ENCODE assay signal across 2 cellular contexts in the genomic region with DNA sequence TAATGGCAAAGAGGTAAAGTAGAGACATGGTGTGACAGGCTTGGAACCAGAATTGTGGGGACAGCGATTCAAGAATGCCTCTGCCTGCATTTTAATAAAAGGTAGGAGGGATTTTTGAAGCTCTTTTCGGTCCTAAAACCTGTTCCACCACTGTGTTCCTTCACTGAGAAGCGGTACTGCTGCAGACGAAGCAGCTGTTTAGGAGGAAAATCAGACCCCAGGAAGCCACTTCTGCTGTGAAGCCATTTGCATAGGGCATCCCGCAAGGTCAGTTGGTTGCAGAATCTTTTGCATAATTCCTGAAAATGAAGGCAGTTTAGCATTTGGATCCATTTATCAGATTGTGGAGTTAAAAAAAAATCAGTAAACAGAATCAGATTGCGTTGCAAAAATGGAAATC.
A peak's percentile ranks its signal among the peaks of the same experiment; 100 is the strongest.
TF ChIP-seq lines count a peak whose summit lies in the region.

No MANE protein-coding gene starts in this region.

TF ChIP-seq in GM23338, 12 proteins besides CTCF, POLR2A, EP300 and RAD21:
- TF ChIP-seq, protein P1, sequence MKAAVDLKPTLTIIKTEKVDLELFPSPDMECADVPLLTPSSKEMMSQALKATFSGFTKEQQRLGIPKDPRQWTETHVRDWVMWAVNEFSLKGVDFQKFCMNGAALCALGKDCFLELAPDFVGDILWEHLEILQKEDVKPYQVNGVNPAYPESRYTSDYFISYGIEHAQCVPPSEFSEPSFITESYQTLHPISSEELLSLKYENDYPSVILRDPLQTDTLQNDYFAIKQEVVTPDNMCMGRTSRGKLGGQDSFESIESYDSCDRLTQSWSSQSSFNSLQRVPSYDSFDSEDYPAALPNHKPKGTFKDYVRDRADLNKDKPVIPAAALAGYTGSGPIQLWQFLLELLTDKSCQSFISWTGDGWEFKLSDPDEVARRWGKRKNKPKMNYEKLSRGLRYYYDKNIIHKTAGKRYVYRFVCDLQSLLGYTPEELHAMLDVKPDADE (IDR thresholded peaks at IDR 0.05), result no peak
- TF ChIP-seq CREB1 (CRISPR knock-in tag; IDR thresholded peaks at IDR 0.05; ENCODE audit: low read depth) (no peak), EZH2phosphoT487 (IDR thresholded peaks at IDR 0.05; ENCODE audit: unreplicated experiment) (no peak), EZH2 (IDR thresholded peaks at IDR 0.05; ENCODE audit: low read depth, unreplicated experiment) (no peak), JUNB (IDR thresholded peaks at IDR 0.05; ENCODE audit: unreplicated experiment) (no peak)
- TF ChIP-seq, protein P2, sequence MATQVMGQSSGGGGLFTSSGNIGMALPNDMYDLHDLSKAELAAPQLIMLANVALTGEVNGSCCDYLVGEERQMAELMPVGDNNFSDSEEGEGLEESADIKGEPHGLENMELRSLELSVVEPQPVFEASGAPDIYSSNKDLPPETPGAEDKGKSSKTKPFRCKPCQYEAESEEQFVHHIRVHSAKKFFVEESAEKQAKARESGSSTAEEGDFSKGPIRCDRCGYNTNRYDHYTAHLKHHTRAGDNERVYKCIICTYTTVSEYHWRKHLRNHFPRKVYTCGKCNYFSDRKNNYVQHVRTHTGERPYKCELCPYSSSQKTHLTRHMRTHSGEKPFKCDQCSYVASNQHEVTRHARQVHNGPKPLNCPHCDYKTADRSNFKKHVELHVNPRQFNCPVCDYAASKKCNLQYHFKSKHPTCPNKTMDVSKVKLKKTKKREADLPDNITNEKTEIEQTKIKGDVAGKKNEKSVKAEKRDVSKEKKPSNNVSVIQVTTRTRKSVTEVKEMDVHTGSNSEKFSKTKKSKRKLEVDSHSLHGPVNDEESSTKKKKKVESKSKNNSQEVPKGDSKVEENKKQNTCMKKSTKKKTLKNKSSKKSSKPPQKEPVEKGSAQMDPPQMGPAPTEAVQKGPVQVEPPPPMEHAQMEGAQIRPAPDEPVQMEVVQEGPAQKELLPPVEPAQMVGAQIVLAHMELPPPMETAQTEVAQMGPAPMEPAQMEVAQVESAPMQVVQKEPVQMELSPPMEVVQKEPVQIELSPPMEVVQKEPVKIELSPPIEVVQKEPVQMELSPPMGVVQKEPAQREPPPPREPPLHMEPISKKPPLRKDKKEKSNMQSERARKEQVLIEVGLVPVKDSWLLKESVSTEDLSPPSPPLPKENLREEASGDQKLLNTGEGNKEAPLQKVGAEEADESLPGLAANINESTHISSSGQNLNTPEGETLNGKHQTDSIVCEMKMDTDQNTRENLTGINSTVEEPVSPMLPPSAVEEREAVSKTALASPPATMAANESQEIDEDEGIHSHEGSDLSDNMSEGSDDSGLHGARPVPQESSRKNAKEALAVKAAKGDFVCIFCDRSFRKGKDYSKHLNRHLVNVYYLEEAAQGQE (IDR thresholded peaks at IDR 0.05; ENCODE audit: unreplicated experiment), result no peak
- TF ChIP-seq, protein P3, sequence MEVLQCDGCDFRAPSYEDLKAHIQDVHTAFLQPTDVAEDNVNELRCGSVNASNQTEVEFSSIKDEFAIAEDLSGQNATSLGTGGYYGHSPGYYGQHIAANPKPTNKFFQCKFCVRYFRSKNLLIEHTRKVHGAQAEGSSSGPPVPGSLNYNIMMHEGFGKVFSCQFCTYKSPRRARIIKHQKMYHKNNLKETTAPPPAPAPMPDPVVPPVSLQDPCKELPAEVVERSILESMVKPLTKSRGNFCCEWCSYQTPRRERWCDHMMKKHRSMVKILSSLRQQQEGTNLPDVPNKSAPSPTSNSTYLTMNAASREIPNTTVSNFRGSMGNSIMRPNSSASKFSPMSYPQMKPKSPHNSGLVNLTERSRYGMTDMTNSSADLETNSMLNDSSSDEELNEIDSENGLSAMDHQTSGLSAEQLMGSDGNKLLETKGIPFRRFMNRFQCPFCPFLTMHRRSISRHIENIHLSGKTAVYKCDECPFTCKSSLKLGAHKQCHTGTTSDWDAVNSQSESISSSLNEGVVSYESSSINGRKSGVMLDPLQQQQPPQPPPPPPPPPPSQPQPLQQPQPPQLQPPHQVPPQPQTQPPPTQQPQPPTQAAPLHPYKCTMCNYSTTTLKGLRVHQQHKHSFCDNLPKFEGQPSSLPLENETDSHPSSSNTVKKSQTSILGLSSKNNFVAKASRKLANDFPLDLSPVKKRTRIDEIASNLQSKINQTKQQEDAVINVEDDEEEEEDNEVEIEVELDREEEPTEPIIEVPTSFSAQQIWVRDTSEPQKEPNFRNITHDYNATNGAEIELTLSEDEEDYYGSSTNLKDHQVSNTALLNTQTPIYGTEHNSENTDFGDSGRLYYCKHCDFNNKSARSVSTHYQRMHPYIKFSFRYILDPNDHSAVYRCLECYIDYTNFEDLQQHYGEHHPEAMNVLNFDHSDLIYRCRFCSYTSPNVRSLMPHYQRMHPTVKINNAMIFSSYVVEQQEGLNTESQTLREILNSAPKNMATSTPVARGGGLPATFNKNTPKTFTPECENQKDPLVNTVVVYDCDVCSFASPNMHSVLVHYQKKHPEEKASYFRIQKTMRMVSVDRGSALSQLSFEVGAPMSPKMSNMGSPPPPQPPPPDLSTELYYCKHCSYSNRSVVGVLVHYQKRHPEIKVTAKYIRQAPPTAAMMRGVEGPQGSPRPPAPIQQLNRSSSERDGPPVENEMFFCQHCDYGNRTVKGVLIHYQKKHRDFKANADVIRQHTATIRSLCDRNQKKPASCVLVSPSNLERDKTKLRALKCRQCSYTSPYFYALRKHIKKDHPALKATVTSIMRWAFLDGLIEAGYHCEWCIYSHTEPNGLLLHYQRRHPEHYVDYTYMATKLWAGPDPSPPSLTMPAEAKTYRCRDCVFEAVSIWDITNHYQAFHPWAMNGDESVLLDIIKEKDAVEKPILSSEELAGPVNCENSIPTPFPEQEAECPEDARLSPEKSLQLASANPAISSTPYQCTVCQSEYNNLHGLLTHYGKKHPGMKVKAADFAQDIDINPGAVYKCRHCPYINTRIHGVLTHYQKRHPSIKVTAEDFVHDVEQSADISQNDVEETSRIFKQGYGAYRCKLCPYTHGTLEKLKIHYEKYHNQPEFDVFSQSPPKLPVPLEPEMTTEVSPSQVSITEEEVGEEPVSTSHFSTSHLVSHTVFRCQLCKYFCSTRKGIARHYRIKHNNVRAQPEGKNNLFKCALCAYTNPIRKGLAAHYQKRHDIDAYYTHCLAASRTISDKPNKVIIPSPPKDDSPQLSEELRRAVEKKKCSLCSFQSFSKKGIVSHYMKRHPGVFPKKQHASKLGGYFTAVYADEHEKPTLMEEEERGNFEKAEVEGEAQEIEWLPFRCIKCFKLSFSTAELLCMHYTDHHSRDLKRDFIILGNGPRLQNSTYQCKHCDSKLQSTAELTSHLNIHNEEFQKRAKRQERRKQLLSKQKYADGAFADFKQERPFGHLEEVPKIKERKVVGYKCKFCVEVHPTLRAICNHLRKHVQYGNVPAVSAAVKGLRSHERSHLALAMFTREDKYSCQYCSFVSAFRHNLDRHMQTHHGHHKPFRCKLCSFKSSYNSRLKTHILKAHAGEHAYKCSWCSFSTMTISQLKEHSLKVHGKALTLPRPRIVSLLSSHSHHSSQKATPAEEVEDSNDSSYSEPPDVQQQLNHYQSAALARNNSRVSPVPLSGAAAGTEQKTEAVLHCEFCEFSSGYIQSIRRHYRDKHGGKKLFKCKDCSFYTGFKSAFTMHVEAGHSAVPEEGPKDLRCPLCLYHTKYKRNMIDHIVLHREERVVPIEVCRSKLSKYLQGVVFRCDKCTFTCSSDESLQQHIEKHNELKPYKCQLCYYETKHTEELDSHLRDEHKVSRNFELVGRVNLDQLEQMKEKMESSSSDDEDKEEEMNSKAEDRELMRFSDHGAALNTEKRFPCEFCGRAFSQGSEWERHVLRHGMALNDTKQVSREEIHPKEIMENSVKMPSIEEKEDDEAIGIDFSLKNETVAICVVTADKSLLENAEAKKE (CRISPR knock-in tag; IDR thresholded peaks at IDR 0.05), result peak; percentile 80

TF ChIP-seq in H1, 55 proteins besides CTCF, POLR2A, EP300 and RAD21:
- peak; percentile 78; the same call in 1 of the 2 replicates for TF ChIP-seq TCF12 (IDR thresholded peaks at IDR 0.05; ENCODE audit: low read depth, low read length)
- TF ChIP-seq SUZ12 (IDR thresholded peaks at IDR 0.05; ENCODE audit: low read length), result no peak
